9 cellular contexts compared by ENCODE assay signal in the genomic region with DNA sequence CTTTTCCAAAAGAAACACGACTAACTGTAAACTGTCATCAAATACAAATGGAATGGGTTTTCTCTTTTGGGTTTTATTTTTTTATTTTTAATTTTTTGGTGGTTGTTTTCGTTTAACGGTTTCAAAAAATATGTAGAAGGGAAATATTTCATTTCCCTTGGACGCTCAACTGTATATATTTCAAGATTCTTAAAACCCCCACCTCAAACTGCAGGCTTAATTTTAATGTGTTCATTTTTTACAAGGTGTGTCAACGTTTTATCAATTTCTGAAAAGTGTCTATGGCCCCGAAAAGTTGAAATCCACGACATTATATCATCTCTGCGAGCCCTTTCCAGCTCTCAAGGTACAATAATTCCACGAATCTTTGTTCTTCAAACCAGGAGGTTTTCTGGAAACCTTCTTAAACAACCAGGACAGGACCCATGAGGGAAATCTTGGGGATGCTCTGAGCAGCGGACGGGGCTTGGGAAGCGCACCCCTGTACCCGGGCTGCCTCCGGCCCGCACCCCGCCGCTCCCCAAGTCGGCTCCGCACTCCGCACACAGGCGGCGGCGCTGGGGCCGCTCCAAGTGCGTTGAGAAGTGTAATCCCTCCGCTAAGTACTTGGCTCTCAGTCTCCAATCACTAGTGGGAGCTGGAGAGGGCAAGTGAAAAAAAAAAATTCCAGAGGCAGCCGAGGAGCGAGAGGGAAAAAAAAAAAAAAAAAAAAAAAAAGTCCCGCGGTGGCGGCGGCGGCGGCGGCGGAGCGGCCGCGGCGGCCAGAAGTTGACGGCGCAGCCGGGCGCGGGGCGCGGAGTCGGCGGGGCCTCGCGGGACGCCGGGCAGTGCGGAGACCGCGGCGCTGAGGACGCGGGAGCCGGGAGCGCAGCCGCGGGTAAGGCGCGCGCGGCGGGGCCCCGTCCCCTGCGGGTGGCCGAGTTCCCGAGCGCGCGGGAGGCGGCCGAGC. TPM values are rescaled to one million over a fixed set of nuclear protein-coding genes. Genes with fewer than 3 reads are reported as not detected.
DNase-seq lines count a peak whose midpoint lies in the region; ATAC-seq, FAIRE-seq and TF ChIP-seq lines count a peak whose summit lies in the region.
"Had no signal": no experiment of that assay in that cellular context is flagged by ENCODE, and none has a peak within 500 bp of the region (broad histone marks: within the 10 kb centered on the region; RNA-seq: fewer than 3 reads in every experiment).

A gene (plus strand): TSS at position 764 of the 949 bp plus-strand sequence. CDS start 346,470 bp downstream, outside the sequence.

- intact Hi-C loops in left lung (cut with DNase I) (no loop called here), stomach (cut with DNase I; ENCODE audit: low total_unique reads) (no loop called here)

- TF ChIP-seq CTCF in left lung (IDR thresholded peaks at IDR 0.05) (no peak), stomach (IDR thresholded peaks at IDR 0.05) (no peak)

- no peak for TF ChIP-seq POLR2A in stomach (IDR thresholded peaks at IDR 0.05)

- H3K27me3 ChIP-seq in left lung (peaks cover 46 to 93% of the 10 kb centered on the region in 2 donors), stomach (peaks cover 0 to 70% (median 36%) of the 10 kb centered on the region in 3 donors)

- 2 to 6% (median 4%) methylated on average over 38 to 76 of the region's 77 CpGs for WGBS in stomach, 5 donors

- peak; percentile 29 for ATAC-seq in GM18498 (IDR thresholded peaks at IDR 0.05; ENCODE audit: unreplicated experiment)
- peak; percentile 73 for ATAC-seq in left lung

- in situ Hi-C loops in G401 (cut with HindIII; ENCODE audit: low sequenced_read_pairs), result no loop called here

- no peaks in the 10 kb centered on the region for H3K36me3 ChIP-seq in left lung
- no peaks in the 10 kb centered on the region for H3K36me3 ChIP-seq in stomach

- H3K9me3 ChIP-seq in left lung (no peaks in the 10 kb centered on the region), stomach (no peaks in the 10 kb centered on the region)

- H3K4me1 ChIP-seq in left lung, result peaks cover 0 to 10% of the 10 kb centered on the region in 2 donors
- H3K4me1 ChIP-seq in stomach, result peaks cover 5 to 20% (median 15%) of the 10 kb centered on the region in 4 donors

- DNase-seq in NCI-H460 (ENCODE audit: extremely low read depth, low read depth) (peak; percentile 18), dedifferentiated amniotic fluid mesenchymal stem cell (ENCODE audit: extremely low spot score) (peak; percentile 61), left lung (no peak), stomach (no peak), G401 (ENCODE audit: low spot score) (no peak), GM19239 (ENCODE audit: insufficient read length, low spot score) (no peak)
- no peak for DNase-seq in effector CD4-positive, alpha-beta T cell

- no peak within 1 kb of the TSS for H3K27ac ChIP-seq in left lung
- H3K27ac ChIP-seq in stomach, result peak within 1 kb of the TSS in 4 of 5 donors; percentile 38 to 86 (median 56)

- no peak for FAIRE-seq in GM19239 (lab: Jason Lieb, UNC)

- no peak for TF ChIP-seq EP300 in stomach (IDR thresholded peaks at IDR 0.05)

- peak within 1 kb of the TSS; percentile 19 to 35 for H3K4me3 ChIP-seq in left lung
- H3K4me3 ChIP-seq in stomach, result peak within 1 kb of the TSS; percentile 51 to 65 (median 56)

RNA-seq across cellular contexts. Expression of the gene that starts here (rescaled TPM):
- 0.20 and 0.27 TPM in 2 replicates for total RNA-seq in NCI-H460 (2014; rRNA removed; shearing (Covaris generic))
- 0.08 and 0.44 TPM in 2 replicates for polyA plus RNA-seq in NCI-H460 (2014; cell fraction: nucleus; rRNA removed)
- total RNA-seq in left lung, result 1 to 10 TPM in 1 of 2 donors, under 1 TPM in 1; 0.61 to 3.3 TPM
- total RNA-seq in stomach, result 10 to 100 TPM in 2 of 5 donors, 1 to 10 TPM in 2, not detected in 1; 1.0 to 29.8 (median 9.1) TPM
- polyA plus RNA-seq in stomach, result 1 to 10 TPM in 1 of 3 donors, under 1 TPM in 2; 0.37 to 1.5 (median 0.61) TPM
- not detected in 2 replicates for total RNA-seq in G401 (2014; rRNA removed; shearing (Covaris generic))
- total RNA-seq: activated CD8-positive, alpha-beta memory T cell treated with anti-CD3 and anti-CD28 coated beads for 36 hours had no signal

Comparison
In these comparisons a context has a peak if more than half of its experiments do, and no peak if none do; other contexts are left out.
1. Peak in DNase-seq in NCI-H460; RNA of the gene not detected or under 1 TPM.
2. H3K27ac ChIP-seq: peak in stomach (4 of 5); none in left lung (0 of 2).